8 cellular contexts compared by ENCODE assay signal in the genomic region with DNA sequence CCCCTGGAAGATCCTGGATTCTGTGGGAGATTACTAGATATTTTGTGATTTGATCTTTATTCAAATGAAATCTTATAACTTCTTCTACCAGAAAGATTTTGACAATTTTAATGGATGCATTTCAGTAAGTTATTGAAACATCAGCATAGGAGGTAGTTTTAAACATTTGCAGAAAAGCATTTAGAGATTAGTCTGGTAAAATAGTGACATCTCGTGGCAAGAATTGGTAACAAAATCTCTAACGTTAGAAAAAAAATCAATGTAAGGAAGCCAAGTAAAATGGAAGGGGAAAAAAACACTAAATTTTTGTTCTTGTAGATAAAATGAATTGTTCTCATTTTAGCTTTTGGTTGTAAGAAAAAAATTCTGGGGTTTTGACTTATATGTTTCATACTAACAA.
A peak's percentile ranks its signal among the peaks of the same experiment; 100 is the strongest.
DNase-seq lines count a peak whose midpoint lies in the region; ATAC-seq and TF ChIP-seq lines count a peak whose summit lies in the region.

No MANE protein-coding gene starts in this region.

- H3K36me3 ChIP-seq in BJ (ENCODE audit: control insufficient read depth, insufficient read depth, low read length), result no peaks in the 10 kb centered on the region
- H3K36me3 ChIP-seq in mucosa of descending colon (ENCODE audit: low read depth), result no peaks in the 10 kb centered on the region

- H3K4me1 Mint-ChIP-seq in HFFc6 (ENCODE audit: low read depth), result no peaks in the 10 kb centered on the region

- no peak for DNase-seq in BJ (ENCODE audit: low read depth)
- DNase-seq in HFFc6, result peak; percentile 37
- peak; percentile 15 for DNase-seq in SK-N-DZ (ENCODE audit: low spot score)
- peak; percentile 36 for DNase-seq in iris pigment epithelial cell (ENCODE audit: low read depth)
- DNase-seq in GOT3 (lab: John Stamatoyannopoulos, UW), result no peak
- DNase-seq in mucosa of descending colon, result no peak
- no peak for DNase-seq in GF-D8 (lab: John Stamatoyannopoulos, UW)

- intact Hi-C loops in mucosa of descending colon (cut with DNase I, micrococcal nuclease), result no loop called here

- no peak overlapping the region for H3K27ac Mint-ChIP-seq in HFFc6

- H3K27me3 Mint-ChIP-seq in HFFc6 (ENCODE audit: insufficient read depth), result peaks cover 3% of the 10 kb centered on the region

- POLR2A ChIA-PET in BJ (lab: Charles Lee), result no interaction called here

- H3K4me1 ChIP-seq in mucosa of descending colon (ENCODE audit: low read depth), result no peaks in the 10 kb centered on the region

- no peaks in the 10 kb centered on the region for H3K9me3 Mint-ChIP-seq in HFFc6

- no peaks in the 10 kb centered on the region for H3K27me3 ChIP-seq in BJ (ENCODE audit: control insufficient read depth, insufficient read depth, low read length)

- no peaks in the 10 kb centered on the region for H3K9me3 ChIP-seq in mucosa of descending colon

- CTCF ChIA-PET in BJ (lab: Yijun Ruan, JAX), result interaction anchor here (1.5 to 2.8 kb wide), 3 partner anchors 9 to 230 kb away, joined by 4 to 12 read pairs (median 9); no protein-coding TSS in a partner anchor

- no peaks in the 10 kb centered on the region for H3K36me3 Mint-ChIP-seq in HFFc6 (ENCODE audit: low read depth)

- TF ChIP-seq CTCF in BJ (IDR thresholded peaks at IDR 0.05; ENCODE audit: insufficient read depth, low read depth, low read length) (peak; percentile 20; the same call in 1 of the 2 replicates), HFFc6 (IDR thresholded peaks at IDR 0.05) (peak; percentile 76), mucosa of descending colon (IDR thresholded peaks at IDR 0.05) (no peak)

- ATAC-seq in mucosa of descending colon (no peak), HG03139 (IDR thresholded peaks at IDR 0.05; ENCODE audit: unreplicated experiment) (no peak)

- H3K4me3 ChIP-seq in BJ (ENCODE audit: low read depth, low read length), result no peak overlapping the region
- no peak overlapping the region for H3K4me3 ChIP-seq in mucosa of descending colon

- no peak overlapping the region for H3K4me3 Mint-ChIP-seq in HFFc6

Comparison
In these comparisons a context has a peak if more than half of its experiments do, and no peak if none do; other contexts are left out.
1. DNase-seq: peak in HFFc6 (single experiment), SK-N-DZ (single experiment) and iris pigment epithelial cell (single experiment); none in BJ (single experiment), GOT3 (single experiment), mucosa of descending colon (0 of 3) and GF-D8 (single experiment).